ENCODE assay signal across 14 cellular contexts in the genomic region with DNA sequence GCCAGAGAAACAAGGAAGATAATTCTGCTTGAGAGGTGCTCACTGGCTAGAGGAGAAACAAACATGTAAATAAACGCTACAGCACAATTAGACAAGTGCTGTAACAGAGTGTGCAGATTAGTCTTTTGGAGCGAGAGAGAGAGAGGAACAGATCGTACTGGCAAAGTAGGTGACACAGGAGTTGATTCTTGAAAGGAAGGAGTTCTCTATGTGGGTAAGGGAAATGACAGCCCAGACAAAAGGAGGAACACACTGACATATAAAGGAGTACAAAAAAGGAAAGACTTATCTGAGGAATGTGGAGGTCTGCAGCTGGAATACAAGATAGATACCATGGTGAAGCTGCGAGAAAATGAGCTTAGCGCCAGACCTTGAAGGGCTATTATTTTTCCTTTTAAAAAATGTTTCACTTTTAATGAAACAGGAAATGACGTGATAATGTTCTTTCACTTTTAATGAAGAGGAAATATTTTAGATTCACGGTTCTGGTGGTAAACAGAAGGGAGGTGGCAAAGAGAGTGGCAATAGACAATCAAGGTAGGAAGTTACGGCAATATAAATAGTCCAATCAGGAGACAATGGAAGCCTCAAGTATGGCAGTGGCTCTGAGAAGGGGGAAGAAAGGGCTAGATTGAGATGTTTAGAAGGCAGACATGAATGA.
A peak's percentile ranks its signal among the peaks of the same experiment; 100 is the strongest.
DNase-seq lines count a peak whose midpoint lies in the region; ATAC-seq, FAIRE-seq and TF ChIP-seq lines count a peak whose summit lies in the region.
"Had no signal": no experiment of that assay in that cellular context is flagged by ENCODE, and none has a peak within 500 bp of the region (broad histone marks: within the 10 kb centered on the region; RNA-seq: fewer than 3 reads in every experiment).

No MANE protein-coding gene starts in this region.

- H3K27me3 ChIP-seq in H1 (replicated peaks in 1 of 4; ENCODE audit: control insufficient read depth in 3 of 4, extremely low read depth in 1 of 4, insufficient read depth in 3 of 4, low read length in 3 of 4) (no peaks in the 10 kb centered on the region), aorta (ENCODE audit: control insufficient read depth in 1 of 2, insufficient read depth in 2 of 2, low read length in 1 of 2) (no peaks in the 10 kb centered on the region)
- no peaks in the 10 kb centered on the region for H3K27me3 ChIP-seq in naive thymus-derived CD4-positive, alpha-beta T cell (ENCODE audit: control insufficient read depth in 2 of 2, insufficient read depth in 2 of 2, low read length in 2 of 2)

- ATAC-seq in HG03432 (IDR thresholded peaks at IDR 0.05; ENCODE audit: unreplicated experiment): peak; percentile 42
- peak; percentile 88 for ATAC-seq in naive thymus-derived CD4-positive, alpha-beta T cell
- no peak for ATAC-seq in GM19397 (IDR thresholded peaks at IDR 0.05; ENCODE audit: unreplicated experiment)
- no peak for ATAC-seq in aorta (ENCODE audit: low FRiP score)

- 0 out of 2 replicates have a peak overlapping the region, but pooled peaks have one; percentile 24 for H2AK5ac ChIP-seq in H1 (ENCODE audit: low read depth, low read length)

- H3K27ac Mint-ChIP-seq in naive thymus-derived CD4-positive, alpha-beta T cell: no peak overlapping the region
- no peak overlapping the region for H3K27ac Mint-ChIP-seq in activated CD4-positive, alpha-beta T cell treated with anti-CD3 and anti-CD28 coated beads, Interleukin-2, amount 10 ng/mL, durations not matched to agents 7 days and 5 days
- H3K27ac Mint-ChIP-seq: activated T-cell treated with anti-CD3 and anti-CD28 coated beads, Interleukin-2, amount 50 U/mL, for 72 hours; dendritic cell treated with granulocyte-macrophage colony-stimulating factor and Interleukin-4, amounts not matched to agents 40 ng/mL and 50 ng/mL, for 4 days; type B pancreatic cell had no signal

- no peaks in the 10 kb centered on the region for H3K79me1 ChIP-seq in H1 (ENCODE audit: low read depth, low read length)

- H3K36me3 ChIP-seq in H1 (ENCODE audit: control insufficient read depth in 2 of 4, insufficient read depth in 4 of 4, low read length in 3 of 4) (no peaks in the 10 kb centered on the region; a peak in 1 of 8 replicates), aorta (ENCODE audit: control insufficient read depth in 1 of 2, insufficient read depth in 2 of 2, low read length in 1 of 2) (peaks cover 0 to 2% of the 10 kb centered on the region in 2 donors)
- H3K36me3 ChIP-seq in naive thymus-derived CD4-positive, alpha-beta T cell (ENCODE audit: control insufficient read depth in 2 of 3, insufficient read depth in 3 of 3, low read length in 3 of 3): peaks cover 0 to 11% (median 3%) of the 10 kb centered on the region in 3 experiments

- peaks cover 0 to 8% (median 3%) of the 10 kb centered on the region in 7 donors for H3K4me1 Mint-ChIP-seq in naive thymus-derived CD4-positive, alpha-beta T cell
- H3K4me1 Mint-ChIP-seq in activated CD4-positive, alpha-beta T cell treated with anti-CD3 and anti-CD28 coated beads, Interleukin-2, amount 10 ng/mL, durations not matched to agents 7 days and 5 days: peaks cover 4% of the 10 kb centered on the region

- H3K79me2 ChIP-seq in H1 (ENCODE audit: control insufficient read depth in 1 of 2, insufficient read depth in 2 of 2, low read length in 2 of 2): no peaks in the 10 kb centered on the region

- H3K4me1 ChIP-seq in H1 (replicated peaks in 1 of 4; ENCODE audit: control insufficient read depth in 3 of 4, insufficient read depth in 4 of 4, low read length in 3 of 4) (no peaks in the 10 kb centered on the region), aorta (ENCODE audit: control insufficient read depth in 1 of 2, insufficient read depth in 2 of 2, low read length in 2 of 2) (no peaks in the 10 kb centered on the region)
- peaks cover 0 to 5% of the 10 kb centered on the region in 2 donors for H3K4me1 ChIP-seq in naive thymus-derived CD4-positive, alpha-beta T cell (ENCODE audit: control insufficient read depth in 2 of 2, insufficient read depth in 2 of 2, low read length in 2 of 2)

- H4K5ac ChIP-seq in H1 (ENCODE audit: insufficient read length, low read depth, low read length): no peak overlapping the region

- H4K20me1 ChIP-seq in H1 (replicated peaks in 1 of 2; ENCODE audit: control insufficient read depth in 1 of 2, insufficient read depth in 2 of 2, low read length in 2 of 2): no peaks in the 10 kb centered on the region

- no peak overlapping the region for H2BK12ac ChIP-seq in H1 (ENCODE audit: low read depth, low read length)

- no peak overlapping the region for H3K56ac ChIP-seq in H1 (replicated peaks; ENCODE audit: insufficient read length, low read depth, low read length)

- no peaks in the 10 kb centered on the region for H3K27me3 Mint-ChIP-seq in naive thymus-derived CD4-positive, alpha-beta T cell
- no peaks in the 10 kb centered on the region for H3K27me3 Mint-ChIP-seq in activated CD4-positive, alpha-beta T cell treated with anti-CD3 and anti-CD28 coated beads, Interleukin-2, amount 10 ng/mL, durations not matched to agents 7 days and 5 days
- H3K27me3 Mint-ChIP-seq: dendritic cell treated with granulocyte-macrophage colony-stimulating factor and Interleukin-4, amounts not matched to agents 40 ng/mL and 50 ng/mL, for 4 days; type B pancreatic cell had no signal

- H2AFZ ChIP-seq in H1 (ENCODE audit: low read length): no peak overlapping the region

- H3K9me3 ChIP-seq in H1 (ENCODE audit: insufficient read depth in 2 of 2, low read depth in 1 of 2, low read length in 1 of 2) (no peaks in the 10 kb centered on the region), aorta (ENCODE audit: control insufficient read depth, low read length) (no peaks in the 10 kb centered on the region)
- no peaks in the 10 kb centered on the region for H3K9me3 ChIP-seq in naive thymus-derived CD4-positive, alpha-beta T cell (ENCODE audit: control insufficient read depth in 2 of 3, low read length in 3 of 3)

- no peak for TF ChIP-seq POLR2A in H1 (IDR thresholded peaks at IDR 0.05; ENCODE audit: control extremely low read depth in 1 of 2, low read depth in 2 of 2, low read length in 2 of 2)

- no peak overlapping the region for H3K4ac ChIP-seq in H1 (replicated peaks; ENCODE audit: insufficient read length, low read depth, low read length)

- H3K23me2 ChIP-seq in H1 (ENCODE audit: low read depth, low read length): no peaks in the 10 kb centered on the region

- WGBS in H1 (ENCODE audit: extremely low coverage in 1 of 2, insufficient coverage in 1 of 2, insufficient read length in 1 of 2, insufficient replicate concordance in 2 of 2, low coverage in 1 of 2, low lambda C conversion rate in 2 of 2, missing lambda C conversion rate in 1 of 2), 2 experiments: 92% methylated on average over 8 of the region's 8 CpGs; no CpG with 5 or more reads in 1 of the 2 experiments
- 86 to 88% methylated on average over 8 of the region's 8 CpGs for WGBS in aorta, 2 donors

- no peak overlapping the region for H3K18ac ChIP-seq in H1 (ENCODE audit: extremely low read depth, low read length)

- no peak overlapping the region for H4K91ac ChIP-seq in H1 (replicated peaks; ENCODE audit: insufficient read length, low read length)

- H3K23ac ChIP-seq in H1 (ENCODE audit: insufficient read length): no peak overlapping the region

- intact Hi-C loops in naive thymus-derived CD4-positive, alpha-beta T cell (cut with micrococcal nuclease): no loop called here
- intact Hi-C loops in aorta (cut with DNase I): no loop called here

- no peak for TF ChIP-seq RAD21 in H1 (IDR thresholded peaks at IDR 0.05 in 1 of 2, conservative IDR thresholded peaks at IDR 0.05 in 1 of 2; ENCODE audit: low read depth in 2 of 2, low read length in 2 of 2)

- H3K27ac ChIP-seq in H1 (ENCODE audit: low read depth, low read length) (no peak overlapping the region), aorta (ENCODE audit: low read depth in 1 of 2, low read length in 2 of 2) (no peak overlapping the region)
- H3K27ac ChIP-seq in naive thymus-derived CD4-positive, alpha-beta T cell (ENCODE audit: low read depth, low read length): peak overlapping the region; percentile 10
- H3K27ac ChIP-seq: C4-2B had no signal

- H3K4me2 ChIP-seq in H1 (ENCODE audit: insufficient read depth in 1 of 2, low read depth in 2 of 2, low read length in 2 of 2): no peak overlapping the region

- DNase-seq in CD1c-positive myeloid dendritic cell (ENCODE audit: extremely low spot score) (peak; percentile 15), H1 (ENCODE audit: low read depth in 1 of 2, low spot score in 2 of 2) (no peak), cortex of kidney (lab: John Stamatoyannopoulos, UW) (no peak), aorta (no peak)
- no peak for DNase-seq in naive thymus-derived CD4-positive, alpha-beta T cell
- DNase-seq in activated CD4-positive, alpha-beta T cell treated with anti-CD3 and anti-CD28 coated beads, Interleukin-2, amount 10 ng/mL, durations not matched to agents 7 days and 5 days: no peak
- DNase-seq: activated T-cell treated with anti-CD3 and anti-CD28 coated beads, Interleukin-2, amount 50 U/mL, for 72 hours; anterior cingulate cortex; posterior cingulate gyrus had no signal

- TF ChIP-seq EP300 in H1 (IDR thresholded peaks at IDR 0.05; ENCODE audit: borderline replicate concordance in 1 of 2, low read depth in 2 of 2, low read length in 2 of 2): no peak

- H3K9me3 Mint-ChIP-seq in naive thymus-derived CD4-positive, alpha-beta T cell: no peaks in the 10 kb centered on the region
- no peaks in the 10 kb centered on the region for H3K9me3 Mint-ChIP-seq in activated CD4-positive, alpha-beta T cell treated with anti-CD3 and anti-CD28 coated beads, Interleukin-2, amount 10 ng/mL, durations not matched to agents 7 days and 5 days
- H3K9me3 Mint-ChIP-seq: activated T-cell treated with anti-CD3 and anti-CD28 coated beads, Interleukin-2, amount 50 U/mL, for 72 hours; dendritic cell treated with granulocyte-macrophage colony-stimulating factor and Interleukin-4, amounts not matched to agents 40 ng/mL and 50 ng/mL, for 4 days; type B pancreatic cell had no signal

- peaks cover 0 to 19% (median 11%) of the 10 kb centered on the region in 5 donors for H3K36me3 Mint-ChIP-seq in naive thymus-derived CD4-positive, alpha-beta T cell
- peaks cover 21% of the 10 kb centered on the region for H3K36me3 Mint-ChIP-seq in activated CD4-positive, alpha-beta T cell treated with anti-CD3 and anti-CD28 coated beads, Interleukin-2, amount 10 ng/mL, durations not matched to agents 7 days and 5 days (ENCODE audit: low read depth)

- H3K4me3 Mint-ChIP-seq in naive thymus-derived CD4-positive, alpha-beta T cell: no peak overlapping the region
- no peak overlapping the region for H3K4me3 Mint-ChIP-seq in activated CD4-positive, alpha-beta T cell treated with anti-CD3 and anti-CD28 coated beads, Interleukin-2, amount 10 ng/mL, durations not matched to agents 7 days and 5 days
- H3K4me3 Mint-ChIP-seq: activated T-cell treated with anti-CD3 and anti-CD28 coated beads, Interleukin-2, amount 50 U/mL, for 72 hours; dendritic cell treated with granulocyte-macrophage colony-stimulating factor and Interleukin-4, amounts not matched to agents 40 ng/mL and 50 ng/mL, for 4 days; type B pancreatic cell had no signal

- POLR2A ChIA-PET in H1 (lab: Charles Lee; ENCODE audit: partially characterized antibody): no interaction called here
- POLR2A ChIA-PET in naive thymus-derived CD4-positive, alpha-beta T cell (lab: Charles Lee): no interaction called here
- POLR2A ChIA-PET in activated CD4-positive, alpha-beta T cell treated with anti-CD3 and anti-CD28 coated beads, Interleukin-2, amount 10 ng/mL, durations not matched to agents 7 days and 5 days (lab: Charles Lee): no interaction called here

- no peak overlapping the region for H2BK20ac ChIP-seq in H1 (ENCODE audit: low read length)

- H3K14ac ChIP-seq in H1 (ENCODE audit: insufficient read length): no peak overlapping the region

- FAIRE-seq in H1 (lab: Jason Lieb, UNC): no peak

- H2BK5ac ChIP-seq in H1 (ENCODE audit: low read depth, low read length): no peak overlapping the region

- H3K4me3 ChIP-seq in H1 (ENCODE audit: extremely low read depth in 1 of 4, insufficient read depth in 2 of 4, low read depth in 3 of 4, low read length in 4 of 4) (no peak overlapping the region), aorta (ENCODE audit: low read length in 2 of 2) (no peak overlapping the region)
- H3K4me3 ChIP-seq in naive thymus-derived CD4-positive, alpha-beta T cell (ENCODE audit: low read length): peak overlapping the region; percentile 39

- CTCF ChIA-PET in H1 (lab: Charles Lee; ENCODE audit: partially characterized antibody): interaction anchor here (0.6 kb wide), 1 partner anchor 966 kb away, joined by 3 read pairs; no protein-coding TSS in a partner anchor
- CTCF ChIA-PET in naive thymus-derived CD4-positive, alpha-beta T cell (lab: Charles Lee): interaction anchor here (0.6 to 1.0 kb wide), 2 partner anchors 23 to 214 kb away, joined by 3 to 4 read pairs; no protein-coding TSS in a partner anchor
- CTCF ChIA-PET in activated CD4-positive, alpha-beta T cell treated with anti-CD3 and anti-CD28 coated beads, Interleukin-2, amount 10 ng/mL, durations not matched to agents 7 days and 5 days (lab: Charles Lee): interaction anchor here (0.9 kb wide), 1 partner anchor 203 kb away, joined by 3 read pairs; a partner anchor contains a TSS

- no peak overlapping the region for H2BK120ac ChIP-seq in H1 (replicated peaks; ENCODE audit: low read depth, low read length)

- H4K8ac ChIP-seq in H1 (ENCODE audit: extremely low read depth, insufficient read depth, low read length): no peak overlapping the region

- H2BK15ac ChIP-seq in H1 (ENCODE audit: low read length): no peak overlapping the region

- TF ChIP-seq CTCF in H1 (IDR thresholded peaks at IDR 0.05; ENCODE audit: control extremely low read depth in 1 of 3, insufficient read depth in 1 of 3, low read depth in 1 of 3, low read length in 3 of 3): no peak

- no peak overlapping the region for H3K9ac ChIP-seq in H1 (replicated peaks in 1 of 4; ENCODE audit: extremely low read depth in 1 of 4, low read depth in 3 of 4, low read length in 3 of 4)

Comparison
In these comparisons a context has a peak if more than half of its experiments do, and no peak if none do; other contexts are left out.
1. ATAC-seq: peak in HG03432 (single experiment) and naive thymus-derived CD4-positive, alpha-beta T cell (single experiment); none in GM19397 (single experiment) and aorta (single experiment).